In the genomic region with DNA sequence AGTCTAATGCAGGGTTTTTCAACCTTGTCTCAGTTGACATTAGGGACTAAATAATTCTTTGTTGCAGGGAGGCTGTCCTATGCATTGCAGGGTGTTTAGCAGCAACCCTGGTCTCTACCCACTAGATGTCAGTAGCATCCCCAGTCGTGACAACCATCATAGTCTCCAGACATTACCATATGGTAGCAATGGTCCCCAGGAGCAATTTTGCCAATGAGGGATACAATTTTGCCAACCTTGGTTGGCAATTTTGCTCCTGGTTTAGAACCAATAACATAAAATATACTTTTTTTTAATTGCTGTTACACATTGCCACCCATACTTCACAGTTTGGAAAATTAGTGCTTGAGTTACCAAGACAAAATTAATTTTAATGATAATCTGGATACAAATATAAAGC, we compare ENCODE assay signal across 8 cellular contexts. TPM values are rescaled to one million over a fixed set of nuclear protein-coding genes. Genes with fewer than 3 reads are reported as not detected.
DNase-seq lines count a peak whose midpoint lies in the region; ATAC-seq and TF ChIP-seq lines count a peak whose summit lies in the region.

No MANE protein-coding gene starts in this region.

- H3K27me3 Mint-ChIP-seq in activated CD8-positive, alpha-beta memory T cell treated with anti-CD3 and anti-CD28 coated beads, Interleukin-2, amount 10 ng/mL, durations not matched to agents 7 days and 5 days: peaks cover 25% of the 10 kb centered on the region
- H3K27me3 Mint-ChIP-seq in endodermal cell (ENCODE audit: insufficient read depth): peaks cover 15% of the 10 kb centered on the region

- H3K27ac ChIP-seq in endodermal cell (ENCODE audit: low read depth, low read length): no peak overlapping the region

- H3K36me3 ChIP-seq in endodermal cell (ENCODE audit: control insufficient read depth, insufficient read depth, low read length): no peaks in the 10 kb centered on the region

- peak; percentile 44 for DNase-seq in activated CD8-positive, alpha-beta memory T cell treated with anti-CD3 and anti-CD28 coated beads, Interleukin-2, amount 10 ng/mL, durations not matched to agents 7 days and 5 days
- no peak for DNase-seq in activated CD8-positive, alpha-beta memory T cell treated with anti-CD3 and anti-CD28 coated beads for 24 hours
- DNase-seq in endodermal cell (peak; percentile 77), myocyte (ENCODE audit: low read depth) (peak; percentile 63), occipital lobe (lab: John Stamatoyannopoulos, UW) (no peak)

- H3K36me3 Mint-ChIP-seq in activated CD8-positive, alpha-beta memory T cell treated with anti-CD3 and anti-CD28 coated beads, Interleukin-2, amount 10 ng/mL, durations not matched to agents 7 days and 5 days: no peaks in the 10 kb centered on the region
- no peaks in the 10 kb centered on the region for H3K36me3 Mint-ChIP-seq in endodermal cell (ENCODE audit: low read depth)

- H3K4me1 ChIP-seq in endodermal cell (ENCODE audit: control insufficient read depth, insufficient read depth, low read length): peaks cover 8% of the 10 kb centered on the region

- peak; percentile 88 for TF ChIP-seq CTCF in endodermal cell (conservative IDR thresholded peaks at IDR 0.05)

- peak; percentile 58 for ATAC-seq in activated CD8-positive, alpha-beta memory T cell treated with anti-CD3 and anti-CD28 coated beads, Interleukin-2, amount 10 ng/mL, durations not matched to agents 7 days and 5 days
- ATAC-seq in GM21390 (IDR thresholded peaks at IDR 0.05; ENCODE audit: unreplicated experiment) (peak; percentile 75), HG03521 (IDR thresholded peaks at IDR 0.05; ENCODE audit: unreplicated experiment) (peak; percentile 79), SK-N-SH treated with all-trans-retinoic acid at 6 μM for 48 hours (peak; percentile 97)

- no peaks in the 10 kb centered on the region for H3K4me1 Mint-ChIP-seq in activated CD8-positive, alpha-beta memory T cell treated with anti-CD3 and anti-CD28 coated beads, Interleukin-2, amount 10 ng/mL, durations not matched to agents 7 days and 5 days
- peaks cover 15% of the 10 kb centered on the region for H3K4me1 Mint-ChIP-seq in endodermal cell

- H3K4me3 ChIP-seq in endodermal cell (ENCODE audit: low read length): no peak overlapping the region

- no peaks in the 10 kb centered on the region for H3K9me3 Mint-ChIP-seq in activated CD8-positive, alpha-beta memory T cell treated with anti-CD3 and anti-CD28 coated beads, Interleukin-2, amount 10 ng/mL, durations not matched to agents 7 days and 5 days (ENCODE audit: low read depth)
- no peaks in the 10 kb centered on the region for H3K9me3 Mint-ChIP-seq in endodermal cell

- WGBS in endodermal cell (ENCODE audit: insufficient coverage in 1 of 2, insufficient read length in 1 of 2), 2 experiments: 0 to 2% methylated on average over 1 of the region's 1 CpG

- CTCF ChIA-PET in activated CD8-positive, alpha-beta memory T cell treated with anti-CD3 and anti-CD28 coated beads, Interleukin-2, amount 10 ng/mL, durations not matched to agents 7 days and 5 days (lab: Charles Lee): interaction anchor here (1.9 kb wide), 1 partner anchor 10 kb away, joined by 6 read pairs; no protein-coding TSS in a partner anchor

- no peaks in the 10 kb centered on the region for H3K9me3 ChIP-seq in endodermal cell (ENCODE audit: control insufficient read depth, low read length)

- no peak overlapping the region for H3K4me3 Mint-ChIP-seq in activated CD8-positive, alpha-beta memory T cell treated with anti-CD3 and anti-CD28 coated beads, Interleukin-2, amount 10 ng/mL, durations not matched to agents 7 days and 5 days
- H3K4me3 Mint-ChIP-seq in endodermal cell: no peak overlapping the region

- H3K27ac Mint-ChIP-seq in activated CD8-positive, alpha-beta memory T cell treated with anti-CD3 and anti-CD28 coated beads, Interleukin-2, amount 10 ng/mL, durations not matched to agents 7 days and 5 days: no peak overlapping the region
- H3K27ac Mint-ChIP-seq in endodermal cell: no peak overlapping the region

- H3K9ac ChIP-seq in endodermal cell (ENCODE audit: extremely low read depth, low read length, poor library complexity, severe bottlenecking): no peak overlapping the region

- H3K27me3 ChIP-seq in endodermal cell (ENCODE audit: control insufficient read depth, insufficient read depth, low read length, poor library complexity, severe bottlenecking): peaks cover 12% of the 10 kb centered on the region

TF ChIP-seq in SK-N-SH treated with all-trans-retinoic acid at 6 μM for 48 hours, 23 proteins besides CTCF, POLR2A, EP300 and RAD21 (continues in another document):
- TF ChIP-seq TSHZ2 (CRISPR knock-in tag; IDR thresholded peaks at IDR 0.05) (no peak), CSDC2 (CRISPR knock-in tag; IDR thresholded peaks at IDR 0.05) (no peak), OSR1 (CRISPR knock-in tag; IDR thresholded peaks at IDR 0.05) (no peak), ZNF8 (CRISPR knock-in tag; IDR thresholded peaks at IDR 0.05) (no peak), ESRRG (CRISPR knock-in tag; IDR thresholded peaks at IDR 0.05) (no peak), BACH2 (CRISPR knock-in tag; IDR thresholded peaks at IDR 0.05; ENCODE audit: borderline replicate concordance) (no peak), ARNTL (CRISPR knock-in tag; IDR thresholded peaks at IDR 0.05; ENCODE audit: borderline replicate concordance, low read depth) (no peak), ZFP3 (CRISPR knock-in tag; IDR thresholded peaks at IDR 0.05) (no peak), TOX (CRISPR knock-in tag; IDR thresholded peaks at IDR 0.05; ENCODE audit: borderline replicate concordance) (no peak), TCF4 (CRISPR knock-in tag; IDR thresholded peaks at IDR 0.05; ENCODE audit: borderline replicate concordance) (no peak), ISL1 (CRISPR knock-in tag; IDR thresholded peaks at IDR 0.05) (no peak), CSRNP3 (CRISPR knock-in tag; IDR thresholded peaks at IDR 0.05) (no peak), RARB (CRISPR knock-in tag; IDR thresholded peaks at IDR 0.05) (no peak), GLIS3 (CRISPR knock-in tag; IDR thresholded peaks at IDR 0.05) (no peak), PPARA (CRISPR knock-in tag; IDR thresholded peaks at IDR 0.05; ENCODE audit: borderline replicate concordance) (no peak)
- TF ChIP-seq, protein P1, sequence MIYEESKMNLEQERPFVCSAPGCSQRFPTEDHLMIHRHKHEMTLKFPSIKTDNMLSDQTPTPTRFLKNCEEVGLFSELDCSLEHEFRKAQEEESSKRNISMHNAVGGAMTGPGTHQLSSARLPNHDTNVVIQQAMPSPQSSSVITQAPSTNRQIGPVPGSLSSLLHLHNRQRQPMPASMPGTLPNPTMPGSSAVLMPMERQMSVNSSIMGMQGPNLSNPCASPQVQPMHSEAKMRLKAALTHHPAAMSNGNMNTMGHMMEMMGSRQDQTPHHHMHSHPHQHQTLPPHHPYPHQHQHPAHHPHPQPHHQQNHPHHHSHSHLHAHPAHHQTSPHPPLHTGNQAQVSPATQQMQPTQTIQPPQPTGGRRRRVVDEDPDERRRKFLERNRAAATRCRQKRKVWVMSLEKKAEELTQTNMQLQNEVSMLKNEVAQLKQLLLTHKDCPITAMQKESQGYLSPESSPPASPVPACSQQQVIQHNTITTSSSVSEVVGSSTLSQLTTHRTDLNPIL (CRISPR knock-in tag; IDR thresholded peaks at IDR 0.05; ENCODE audit: low read depth): no peak

RNA-seq across cellular contexts. Expression of gene EREG, which starts 6.0 kb away (rescaled TPM):
- total RNA-seq in activated CD8-positive, alpha-beta memory T cell treated with anti-CD3 and anti-CD28 coated beads, Interleukin-2, amount 10 ng/mL, durations not matched to agents 7 days and 5 days: not detected
- under 1 TPM in 1 of 2 donors, not detected in 1; 0.11 TPM for total RNA-seq in endodermal cell
- polyA plus RNA-seq in endodermal cell (2013, experiment 1 of 2): not detected
- polyA plus RNA-seq in endodermal cell (2013, experiment 2 of 2): not detected
- 0.05 TPM in 1 of 2 replicates, not detected in the other for total RNA-seq in myocyte
- not detected for polyA plus RNA-seq in myocyte (2012)
- total RNA-seq in occipital lobe: under 0.01 TPM

Comparison
In these comparisons a context has a peak if more than half of its experiments do, and no peak if none do; other contexts are left out.
1. DNase-seq: peak in activated CD8-positive, alpha-beta memory T cell treated with anti-CD3 and anti-CD28 coated beads, Interleukin-2, amount 10 ng/mL, durations not matched to agents 7 days and 5 days (single experiment), endodermal cell (single experiment) and myocyte (single experiment); none in activated CD8-positive, alpha-beta memory T cell treated with anti-CD3 and anti-CD28 coated beads for 24 hours (single experiment) and occipital lobe (single experiment).
2. Peak in every context shown above with its lines, with median percentiles within 50 percentile points of each other: ATAC-seq.